ENCODE assay signal across 8 cellular contexts in the genomic region with DNA sequence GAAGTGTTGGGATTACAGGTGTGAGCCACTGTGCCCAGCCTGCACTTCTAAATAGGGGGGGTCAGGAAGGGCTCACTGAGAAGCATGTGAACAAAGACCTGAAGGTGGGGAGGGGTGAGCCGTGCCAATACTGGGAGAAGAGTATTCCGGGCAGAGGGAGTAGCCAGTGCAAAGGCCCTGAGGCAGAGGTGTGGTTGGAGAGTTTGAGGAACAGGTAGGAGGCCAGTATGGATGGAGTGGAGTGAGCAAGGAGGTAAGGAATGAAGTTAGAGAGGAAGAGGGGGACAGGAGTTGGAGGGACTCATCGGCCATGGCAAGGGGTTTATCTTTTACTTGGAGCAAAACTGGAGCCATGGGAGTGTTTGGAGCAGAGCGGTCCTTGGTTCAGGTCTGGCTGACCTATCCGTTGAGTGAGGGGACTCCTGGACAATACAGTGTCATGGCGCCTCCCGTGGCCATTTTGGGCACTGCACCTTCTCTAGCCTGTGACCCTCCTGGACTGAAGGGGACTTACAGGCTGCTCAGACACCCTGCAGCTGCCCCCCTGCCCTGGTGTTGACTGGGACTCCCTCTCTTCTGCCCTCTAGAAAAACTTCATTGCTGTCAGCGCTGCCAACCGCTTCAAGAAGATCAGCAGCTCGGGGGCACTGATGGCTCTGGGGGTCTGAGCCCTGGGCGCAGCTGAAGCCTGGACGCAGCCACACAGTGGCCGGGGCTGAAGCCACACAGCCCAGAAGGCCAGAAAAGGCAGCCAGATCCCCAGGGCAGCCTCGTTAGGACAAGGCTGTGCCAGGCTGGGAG. TPM values are rescaled to one million over a fixed set of nuclear protein-coding genes. Genes with fewer than 3 reads are reported as not detected.
A peak's percentile ranks its signal among the peaks of the same experiment; 100 is the strongest.
DNase-seq lines count a peak whose midpoint lies in the region; ATAC-seq and TF ChIP-seq lines count a peak whose summit lies in the region.

No MANE protein-coding gene starts in this region.

- intact Hi-C loops in activated CD4-positive, alpha-beta T cell treated with anti-CD3 and anti-CD28 coated beads for 36 hours (cut with DNase I, micrococcal nuclease) = no loop called here

- CTCF ChIA-PET in activated CD4-positive, alpha-beta T cell treated with anti-CD3 and anti-CD28 coated beads for 36 hours (lab: Charles Lee) = interaction anchor here (0.6 to 3.4 kb wide), 5 partner anchors 10 to 167 kb away, joined by 3 to 15 read pairs (median 3); no protein-coding TSS in a partner anchor

- peaks cover 5% of the 10 kb centered on the region for H3K4me1 Mint-ChIP-seq in activated CD4-positive, alpha-beta T cell treated with anti-CD3 and anti-CD28 coated beads for 36 hours
- peaks cover 12% of the 10 kb centered on the region for H3K4me1 Mint-ChIP-seq in stimulated activated naive CD8-positive, alpha-beta T cell treated with anti-CD3 and anti-CD28 coated beads, Interleukin-15, amount 100 ng/mL, for 72 hours

- H3K9me3 Mint-ChIP-seq in activated CD4-positive, alpha-beta T cell treated with anti-CD3 and anti-CD28 coated beads for 36 hours (ENCODE audit: low read depth) = no peaks in the 10 kb centered on the region
- no peaks in the 10 kb centered on the region for H3K9me3 Mint-ChIP-seq in stimulated activated naive CD8-positive, alpha-beta T cell treated with anti-CD3 and anti-CD28 coated beads, Interleukin-15, amount 100 ng/mL, for 72 hours

- H3K36me3 Mint-ChIP-seq in activated CD4-positive, alpha-beta T cell treated with anti-CD3 and anti-CD28 coated beads for 36 hours (ENCODE audit: low read depth) = no peaks in the 10 kb centered on the region

- TF ChIP-seq CTCF in LNCAP (IDR thresholded peaks at IDR 0.05) (peak; percentile 86), coronary artery (IDR thresholded peaks at IDR 0.05) (peak; percentile 88)

- no peak overlapping the region for H3K4me3 ChIP-seq in coronary artery

- no peak overlapping the region for H3K27ac Mint-ChIP-seq in activated CD4-positive, alpha-beta T cell treated with anti-CD3 and anti-CD28 coated beads for 36 hours
- no peak overlapping the region for H3K27ac Mint-ChIP-seq in stimulated activated naive CD8-positive, alpha-beta T cell treated with anti-CD3 and anti-CD28 coated beads, Interleukin-15, amount 100 ng/mL, for 72 hours

- H3K27me3 Mint-ChIP-seq in activated CD4-positive, alpha-beta T cell treated with anti-CD3 and anti-CD28 coated beads for 36 hours = no peaks in the 10 kb centered on the region
- no peaks in the 10 kb centered on the region for H3K27me3 Mint-ChIP-seq in stimulated activated naive CD8-positive, alpha-beta T cell treated with anti-CD3 and anti-CD28 coated beads, Interleukin-15, amount 100 ng/mL, for 72 hours

- POLR2A ChIA-PET in activated CD4-positive, alpha-beta T cell treated with anti-CD3 and anti-CD28 coated beads for 36 hours (lab: Charles Lee) = no interaction called here

- no peak overlapping the region for H3K4me3 Mint-ChIP-seq in activated CD4-positive, alpha-beta T cell treated with anti-CD3 and anti-CD28 coated beads for 36 hours
- no peak overlapping the region for H3K4me3 Mint-ChIP-seq in stimulated activated naive CD8-positive, alpha-beta T cell treated with anti-CD3 and anti-CD28 coated beads, Interleukin-15, amount 100 ng/mL, for 72 hours

- peak overlapping the region in 1 of 2 donors; percentile 60 for H3K27ac ChIP-seq in coronary artery

- DNase-seq in EL = peak; percentile 54
- peak; percentile 79 for DNase-seq in activated CD4-positive, alpha-beta T cell treated with anti-CD3 and anti-CD28 coated beads for 36 hours
- DNase-seq in coronary artery (ENCODE audit: low spot score) = no peak
- peak; percentile 36 for DNase-seq in mucosa of gallbladder (ENCODE audit: low spot score)
- DNase-seq in stimulated activated naive CD8-positive, alpha-beta T cell treated with anti-CD3 and anti-CD28 coated beads, Interleukin-15, amount 100 ng/mL, for 72 hours = peak; percentile 58 to 62

- ATAC-seq in activated CD4-positive, alpha-beta T cell treated with anti-CD3 and anti-CD28 coated beads for 36 hours = peak; percentile 70
- ATAC-seq in stimulated activated naive CD8-positive, alpha-beta T cell treated with anti-CD3 and anti-CD28 coated beads, Interleukin-15, amount 100 ng/mL, for 72 hours = peak; percentile 46
- ATAC-seq in GM19324 (IDR thresholded peaks at IDR 0.05; ENCODE audit: low FRiP score, unreplicated experiment) (no peak), HG03159 (IDR thresholded peaks at IDR 0.05; ENCODE audit: unreplicated experiment) (no peak)

RNA-seq across cellular contexts. Expression of a gene that starts 12.1 kb away (rescaled TPM):
- total RNA-seq in activated CD4-positive, alpha-beta T cell treated with anti-CD3 and anti-CD28 coated beads for 36 hours = not detected
- total RNA-seq in mucosa of gallbladder = 1.6 TPM

RNA-seq across cellular contexts. Expression of a gene that starts 14.2 kb away (rescaled TPM):
- under 1 TPM; 0.39 TPM for total RNA-seq in activated CD4-positive, alpha-beta T cell treated with anti-CD3 and anti-CD28 coated beads for 36 hours
- not detected for total RNA-seq in mucosa of gallbladder

RNA-seq across cellular contexts. Expression of a gene that starts 37.0 kb away (rescaled TPM):
- total RNA-seq in activated CD4-positive, alpha-beta T cell treated with anti-CD3 and anti-CD28 coated beads for 36 hours = not detected
- 2.8 TPM for total RNA-seq in mucosa of gallbladder

RNA-seq across cellular contexts. Expression of a gene that starts 37.1 kb away (rescaled TPM):
- not detected for total RNA-seq in activated CD4-positive, alpha-beta T cell treated with anti-CD3 and anti-CD28 coated beads for 36 hours
- 0.29 TPM for total RNA-seq in mucosa of gallbladder

Comparison
In these comparisons a context has a peak if more than half of its experiments do, and no peak if none do; other contexts are left out.
1. ATAC-seq: peak in activated CD4-positive, alpha-beta T cell treated with anti-CD3 and anti-CD28 coated beads for 36 hours (single experiment) and stimulated activated naive CD8-positive, alpha-beta T cell treated with anti-CD3 and anti-CD28 coated beads, Interleukin-15, amount 100 ng/mL, for 72 hours (single experiment); none in GM19324 (single experiment) and HG03159 (single experiment).